Comparison of ENCODE assay signal across 2 cellular contexts in genomic region chr22:35611200-35611890, GRCh38.
TF ChIP-seq lines count a peak whose summit lies in the region.

No MANE protein-coding gene starts in this region.

TF ChIP-seq in HepG2, 621 proteins besides CTCF, POLR2A, EP300 and RAD21:
- TF ChIP-seq ZNF768 (CRISPR knock-in tag; IDR thresholded peaks at IDR 0.05) (peak; percentile 6; the same call in 1 of the 2 replicates), ATF7 (IDR thresholded peaks at IDR 0.05) (no peak), ATF7 (CRISPR knock-in tag; IDR thresholded peaks at IDR 0.05) (0 out of 2 replicates have a peak, but pooled peaks have one; percentile 28), RBM22 (optimal IDR thresholded peaks at IDR 0.05; ENCODE audit: low read length) (no peak), ZMYM3 (CRISPR knock-in tag; IDR thresholded peaks at IDR 0.05) (peak; percentile 79), ELF1 (CRISPR knock-in tag; IDR thresholded peaks at IDR 0.05) (no peak), ZNF629 (CRISPR knock-in tag; conservative IDR thresholded peaks at IDR 0.05) (peak; percentile 84), KLF13 (CRISPR knock-in tag; IDR thresholded peaks at IDR 0.05) (no peak), ADNP (CRISPR knock-in tag; IDR thresholded peaks at IDR 0.05) (0 out of 2 replicates have a peak, but pooled peaks have one; percentile 55)

TF ChIP-seq in H1, 55 proteins besides CTCF, POLR2A, EP300 and RAD21:
- no peak for TF ChIP-seq USF2 (IDR thresholded peaks at IDR 0.05; ENCODE audit: low read length)
- peak; percentile 46; the same call in 1 of the 2 replicates for TF ChIP-seq KDM1A (IDR thresholded peaks at IDR 0.05; ENCODE audit: borderline replicate concordance, low read length)
- TF ChIP-seq CEBPB (IDR thresholded peaks at IDR 0.05; ENCODE audit: low read depth, low read length): no peak
TF ChIP-seq in H1: peak in this region for 1.
